Comparison of ENCODE assay signal across 8 cellular contexts in the genomic region with DNA sequence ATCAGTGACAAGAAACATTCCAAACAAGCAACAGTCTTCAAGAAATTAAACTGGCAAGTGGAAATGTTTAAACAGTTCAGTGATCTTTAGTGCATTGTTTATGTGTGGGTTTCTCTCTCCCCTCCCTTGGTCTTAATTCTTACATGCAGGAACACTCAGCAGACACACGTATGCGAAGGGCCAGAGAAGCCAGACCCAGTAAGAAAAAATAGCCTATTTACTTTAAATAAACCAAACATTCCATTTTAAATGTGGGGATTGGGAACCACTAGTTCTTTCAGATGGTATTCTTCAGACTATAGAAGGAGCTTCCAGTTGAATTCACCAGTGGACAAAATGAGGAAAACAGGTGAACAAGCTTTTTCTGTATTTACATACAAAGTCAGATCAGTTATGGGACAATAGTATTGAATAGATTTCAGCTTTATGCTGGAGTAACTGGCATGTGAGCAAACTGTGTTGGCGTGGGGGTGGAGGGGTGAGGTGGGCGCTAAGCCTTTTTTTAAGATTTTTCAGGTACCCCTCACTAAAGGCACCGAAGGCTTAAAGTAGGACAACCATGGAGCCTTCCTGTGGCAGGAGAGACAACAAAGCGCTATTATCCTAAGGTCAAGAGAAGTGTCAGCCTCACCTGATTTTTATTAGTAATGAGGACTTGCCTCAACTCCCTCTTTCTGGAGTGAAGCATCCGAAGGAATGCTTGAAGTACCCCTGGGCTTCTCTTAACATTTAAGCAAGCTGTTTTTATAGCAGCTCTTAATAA. TPM values are rescaled to one million over a fixed set of nuclear protein-coding genes. Genes with fewer than 3 reads are reported as not detected.
DNase-seq lines count a peak whose midpoint lies in the region; TF ChIP-seq lines count a peak whose summit lies in the region.

No MANE protein-coding gene starts in this region.

- H3K27ac ChIP-seq in C4-2B (peak overlapping the region; percentile 48), cingulate gyrus (ENCODE audit: low read depth, low read length) (peak overlapping the region; percentile 100)

- peak; percentile 20 for DNase-seq in LoVo (ENCODE audit: low spot score)
- peak; percentile 64 for DNase-seq in myocyte (ENCODE audit: low read depth)
- DNase-seq in DMS114 treated with DMSO at 0.1 percent for 48 hours (lab: John Stamatoyannopoulos, UW; ENCODE audit: unreplicated experiment), result no peak
- DNase-seq in anterior cingulate cortex (lab: John Stamatoyannopoulos, UW), result no peak
- DNase-seq in NCI-H345 (lab: John Stamatoyannopoulos, UW), result no peak
- DNase-seq in cerebellum (ENCODE audit: low spot score), result no peak

- no peak for TF ChIP-seq CTCF in C4-2B (conservative IDR thresholded peaks at IDR 0.05)

RNA-seq across cellular contexts. Expression of a gene that starts 6.0 kb away (rescaled TPM):
- total RNA-seq in myocyte, result 5,859 and 8,069 TPM in 2 replicates
- polyA plus RNA-seq in myocyte (2012), result 1,663 TPM
- total RNA-seq in cerebellum, result 17,703 TPM

RNA-seq across cellular contexts. Expression of a gene that starts 20.0 kb away (rescaled TPM):
- 84.4 and 128 TPM in 2 replicates for total RNA-seq in myocyte
- polyA plus RNA-seq in myocyte (2012), result 94.5 TPM
- 30.7 TPM for total RNA-seq in cerebellum

RNA-seq across cellular contexts. Expression of a gene that starts 53.3 kb away (rescaled TPM):
- 26.4 and 27.5 TPM in 2 replicates for total RNA-seq in myocyte
- 15.2 TPM for polyA plus RNA-seq in myocyte (2012)
- 27.9 TPM for total RNA-seq in cerebellum

Comparison
In these comparisons a context has a peak if more than half of its experiments do, and no peak if none do; other contexts are left out.
1. DNase-seq: peak in LoVo (single experiment) and myocyte (single experiment); none in DMS114 treated with DMSO at 0.1 percent for 48 hours (single experiment), anterior cingulate cortex (0 of 58), NCI-H345 (single experiment) and cerebellum (single experiment).